9 cellular contexts compared by ENCODE assay signal in genomic region chr14:73789996-73790581, GRCh38.
DNase-seq lines count a peak whose midpoint lies in the region; TF ChIP-seq lines count a peak whose summit lies in the region.
"Had no signal": no experiment of that assay in that cellular context is flagged by ENCODE, and none has a peak within 500 bp of the region (broad histone marks: within the 10 kb centered on the region; RNA-seq: fewer than 3 reads in every experiment).

No MANE protein-coding gene starts in this region.

- peak overlapping the region; percentile 23 for H3K27ac ChIP-seq in C4-2B
- peak overlapping the region; percentile 99 for H3K27ac ChIP-seq in VCaP
- H3K27ac ChIP-seq: cardiac muscle cell had no signal

- in situ Hi-C loops in GM13976 (cut with MboI; ENCODE audit: low sequenced_read_pairs, unreplicated experiment) = no loop called here

- DNase-seq in glomerular visceral epithelial cell (ENCODE audit: extremely low spot score) (peak; percentile 97), pulmonary artery endothelial cell (ENCODE audit: low read depth, low spot score) (peak; percentile 85), HPDE6-E6E7 (ENCODE audit: extremely low spot score) (no peak), GM13976 (ENCODE audit: low spot score) (no peak), MV-4-11 (lab: John Stamatoyannopoulos, UW) (no peak)
- DNase-seq in activated CD8-positive, alpha-beta memory T cell treated with anti-CD3 and anti-CD28 coated beads for 24 hours = no peak

- TF ChIP-seq CTCF in C4-2B (conservative IDR thresholded peaks at IDR 0.05) (no peak), VCaP (conservative IDR thresholded peaks at IDR 0.05) (no peak), GM13976 (IDR thresholded peaks at IDR 0.05; ENCODE audit: borderline replicate concordance, control extremely low read depth, extremely low read depth, insufficient read depth, missing control alignments) (no peak)

Comparison
In these comparisons a context has a peak if more than half of its experiments do, and no peak if none do; other contexts are left out.
1. DNase-seq: peak in glomerular visceral epithelial cell (single experiment) and pulmonary artery endothelial cell (single experiment); none in HPDE6-E6E7 (single experiment), GM13976 (single experiment), activated CD8-positive, alpha-beta memory T cell treated with anti-CD3 and anti-CD28 coated beads for 24 hours (single experiment) and MV-4-11 (single experiment).